Comparison of ENCODE assay signal across 35 cellular contexts in genomic region chr5:38344891-38345290, GRCh38.
"Had no signal": no experiment of that assay in that cellular context is flagged by ENCODE, and none has a peak within 500 bp of the region (broad histone marks: within the 10 kb centered on the region; RNA-seq: fewer than 3 reads in every experiment).

No MANE protein-coding gene starts in this region.

- H3K4me2 ChIP-seq: KMS-11 had no signal

- DNase-seq: Karpas-422, Kasumi-1, KBM-7, KG1, MG63, MM.1S, MV-4-11, NCI-H1048, NCI-H1092, NCI-H1092 treated with DMSO at 0.1 percent for 48 hours, NCI-H1105, NCI-H1105 treated with DMSO at 0.1 percent for 48 hours, NCI-H1417, NCI-H1417 treated with DMSO at 0.1 percent for 48 hours, NCI-H1436, NCI-H1436 treated with DMSO at 0.1 percent for 48 hours, NCI-H146, NCI-H1694, NCI-H1694 treated with DMSO at 0.1 percent for 48 hours, NCI-H187, NCI-H187 treated with DMSO at 0.1 percent for 48 hours, NCI-H1930, NCI-H2029, NCI-H2029 treated with DMSO at 0.1 percent for 48 hours, NCI-H2081, NCI-H2081 treated with DMSO at 0.1 percent for 48 hours, NCI-H2107, NCI-H2171, NCI-H2171 treated with DMSO at 0.1 percent for 48 hours, NCI-H2227 treated with DMSO at 0.1 percent for 48 hours, NCI-H226, NCI-H345, NCI-H446, NCI-H446 treated with DMSO at 0.1 percent for 48 hours had no signal

- H3K4me3 ChIP-seq: MG63 had no signal

- H3K27ac ChIP-seq: KMS-11 had no signal

- H3K36me3 ChIP-seq: MG63 had no signal

- H3K9ac ChIP-seq: KMS-11 had no signal

- H3K27me3 ChIP-seq: MG63 had no signal
